Comparison of ENCODE assay signal across 9 cellular contexts in genomic region chr10:5565671-5566581, GRCh38. TPM values are rescaled to one million over a fixed set of nuclear protein-coding genes. Genes with fewer than 3 reads are reported as not detected.
DNase-seq lines count a peak whose midpoint lies in the region; ATAC-seq and TF ChIP-seq lines count a peak whose summit lies in the region.
"Had no signal": no experiment of that assay in that cellular context is flagged by ENCODE, and none has a peak within 500 bp of the region (broad histone marks: within the 10 kb centered on the region; RNA-seq: fewer than 3 reads in every experiment).

No MANE protein-coding gene starts in this region.

- DNase-seq in Daoy (ENCODE audit: low read depth) (peak; percentile 74), MG63 (peak; percentile 84), osteoblast (ENCODE audit: insufficient read length, low spot score, missing footprints) (peak; percentile 92), SK-N-DZ (ENCODE audit: low spot score) (no peak), middle frontal gyrus (ENCODE audit: extremely low spot score, low spot score) (no peak)
- DNase-seq in effector memory CD4-positive, alpha-beta T cell, result no peak
- DNase-seq in stimulated activated naive B cell treated with anti-CD40 and anti-IgM and Interleukin-4, amounts not matched to agents 10 μg/mL and 1 μg/mL and 100 μg/mL, for 72 hours, result no peak

- H3K27ac Mint-ChIP-seq in stimulated activated naive B cell treated with anti-CD40 and anti-IgM and Interleukin-4, amounts not matched to agents 10 μg/mL and 1 μg/mL and 100 μg/mL, for 72 hours, result no peak overlapping the region

- H3K4me1 ChIP-seq in effector memory CD4-positive, alpha-beta T cell (ENCODE audit: control insufficient read depth, insufficient read depth, low read length, poor library complexity, severe bottlenecking), result peaks cover 16% of the 10 kb centered on the region
- H3K4me1 ChIP-seq in osteoblast (ENCODE audit: insufficient read depth, low read length), result peaks cover 40% of the 10 kb centered on the region

- H3K4me3 ChIP-seq in MG63, result no peak overlapping the region
- no peak overlapping the region for H3K4me3 ChIP-seq in effector memory CD4-positive, alpha-beta T cell (ENCODE audit: insufficient read depth, low read depth, low read length, poor library complexity, severe bottlenecking)
- H3K4me3 ChIP-seq in osteoblast (ENCODE audit: insufficient read depth, low read length), result no peak overlapping the region

- ATAC-seq in HG03280 (IDR thresholded peaks at IDR 0.05; ENCODE audit: unreplicated experiment), result no peak
- ATAC-seq in stimulated activated naive B cell treated with anti-CD40 and anti-IgM and Interleukin-4, amounts not matched to agents 10 μg/mL and 1 μg/mL and 100 μg/mL, for 72 hours (replicated peaks), result no peak

- H3K9me3 ChIP-seq in MG63, result no peaks in the 10 kb centered on the region
- H3K9me3 ChIP-seq in effector memory CD4-positive, alpha-beta T cell (ENCODE audit: control insufficient read depth, low read length), result no peaks in the 10 kb centered on the region
- no peaks in the 10 kb centered on the region for H3K9me3 ChIP-seq in osteoblast (ENCODE audit: low read depth, low read length)

- H3K27me3 ChIP-seq in MG63 (no peaks in the 10 kb centered on the region), osteoblast (ENCODE audit: insufficient read depth, low read length) (no peaks in the 10 kb centered on the region)
- no peaks in the 10 kb centered on the region for H3K27me3 ChIP-seq in effector memory CD4-positive, alpha-beta T cell (replicated peaks; ENCODE audit: control insufficient read depth, insufficient read depth, low read length, poor library complexity, severe bottlenecking)

- no peaks in the 10 kb centered on the region for H3K36me3 Mint-ChIP-seq in stimulated activated naive B cell treated with anti-CD40 and anti-IgM and Interleukin-4, amounts not matched to agents 10 μg/mL and 1 μg/mL and 100 μg/mL, for 72 hours

- peak overlapping the region; percentile 74 for H3K27ac ChIP-seq in effector memory CD4-positive, alpha-beta T cell (ENCODE audit: insufficient read depth, low read length, poor library complexity, severe bottlenecking)
- H3K27ac ChIP-seq in osteoblast (ENCODE audit: low read depth, low read length), result peak overlapping the region; percentile 82

- peak overlapping the region; percentile 28 for H2AFZ ChIP-seq in osteoblast (ENCODE audit: low read length)

- H3K4me2 ChIP-seq in osteoblast (ENCODE audit: insufficient read depth, low read length), result peak overlapping the region; percentile 16

- peaks cover 0 to 4% of the 10 kb centered on the region in 2 donors for H3K4me1 Mint-ChIP-seq in stimulated activated naive B cell treated with anti-CD40 and anti-IgM and Interleukin-4, amounts not matched to agents 10 μg/mL and 1 μg/mL and 100 μg/mL, for 72 hours

- no peaks in the 10 kb centered on the region for H3K79me2 ChIP-seq in osteoblast (ENCODE audit: insufficient read depth, low read length)

- no peaks in the 10 kb centered on the region for H4K20me1 ChIP-seq in osteoblast (ENCODE audit: insufficient read depth, low read length)

- H3K27me3 Mint-ChIP-seq in stimulated activated naive B cell treated with anti-CD40 and anti-IgM and Interleukin-4, amounts not matched to agents 10 μg/mL and 1 μg/mL and 100 μg/mL, for 72 hours, result peaks cover 23 to 26% of the 10 kb centered on the region in 2 donors

- peaks cover 4% of the 10 kb centered on the region in 2 donors for H3K9me3 Mint-ChIP-seq in stimulated activated naive B cell treated with anti-CD40 and anti-IgM and Interleukin-4, amounts not matched to agents 10 μg/mL and 1 μg/mL and 100 μg/mL, for 72 hours

- H3K36me3 ChIP-seq in MG63, result no peaks in the 10 kb centered on the region
- H3K36me3 ChIP-seq in effector memory CD4-positive, alpha-beta T cell (ENCODE audit: control insufficient read depth, insufficient read depth, low read length), result no peaks in the 10 kb centered on the region
- H3K36me3 ChIP-seq in osteoblast (ENCODE audit: insufficient read depth, low read length), result no peaks in the 10 kb centered on the region

- TF ChIP-seq CTCF in osteoblast (IDR thresholded peaks at IDR 0.05; ENCODE audit: extremely low read depth, low read depth, low read length), result no peak

- H3K4me3 Mint-ChIP-seq in stimulated activated naive B cell treated with anti-CD40 and anti-IgM and Interleukin-4, amounts not matched to agents 10 μg/mL and 1 μg/mL and 100 μg/mL, for 72 hours, result no peak overlapping the region

RNA-seq across cellular contexts. Expression of gene CALML3, which starts 41.2 kb away (rescaled TPM):
- not detected in 2 replicates for total RNA-seq in Daoy (2014; rRNA removed; shearing (Covaris generic))
- total RNA-seq in MG63 (2014; rRNA removed; shearing (Covaris generic); ENCODE audit: low replicate concordance), result not detected in 2 replicates
- not detected in 2 replicates for total RNA-seq in osteoblast
- polyA plus RNA-seq in SK-N-DZ (2014; cell fraction: cytosol; rRNA removed), result not detected in 2 replicates
- polyA plus RNA-seq in SK-N-DZ (2014; cell fraction: nucleus; rRNA removed), result not detected in 2 replicates
- total RNA-seq: omental fat pad had no signal

Comparison
In these comparisons a context has a peak if more than half of its experiments do, and no peak if none do; other contexts are left out.
1. DNase-seq: peak in Daoy (single experiment), MG63 (single experiment) and osteoblast (single experiment); none in effector memory CD4-positive, alpha-beta T cell (0 of 3), SK-N-DZ (single experiment), middle frontal gyrus (single experiment) and stimulated activated naive B cell treated with anti-CD40 and anti-IgM and Interleukin-4, amounts not matched to agents 10 μg/mL and 1 μg/mL and 100 μg/mL, for 72 hours (single experiment).